ENCODE assay signal across 17 cellular contexts in genomic region chr2:218991674-218992168, GRCh38. TPM values are rescaled to one million over a fixed set of nuclear protein-coding genes. Genes with fewer than 3 reads are reported as not detected.
A peak's percentile ranks its signal among the peaks of the same experiment; 100 is the strongest.
DNase-seq lines count a peak whose midpoint lies in the region; ATAC-seq and TF ChIP-seq lines count a peak whose summit lies in the region.
"Had no signal": no experiment of that assay in that cellular context is flagged by ENCODE, and none has a peak within 500 bp of the region (broad histone marks: within the 10 kb centered on the region; RNA-seq: fewer than 3 reads in every experiment).

No MANE protein-coding gene starts in this region.

- peaks cover 100% of the 10 kb centered on the region for H3K27me3 ChIP-seq in GM23338 (ENCODE audit: insufficient read depth)
- H3K27me3 ChIP-seq in adipocyte (replicated peaks; ENCODE audit: control insufficient read depth, insufficient read depth, low read length): peaks cover 85% of the 10 kb centered on the region

- H3K4me3 Mint-ChIP-seq in GM23338: no peak overlapping the region
- H3K4me3 Mint-ChIP-seq in glutamatergic neuron (ENCODE audit: unreplicated experiment): no peak overlapping the region
- H3K4me3 Mint-ChIP-seq: activated naive CD8-positive, alpha-beta T cell had no signal

- H3K9me3 Mint-ChIP-seq in GM23338: no peaks in the 10 kb centered on the region; the same call in 2 of the 3 replicates
- peaks cover 4% of the 10 kb centered on the region for H3K9me3 Mint-ChIP-seq in glutamatergic neuron (ENCODE audit: unreplicated experiment)

- H2AFZ ChIP-seq in GM23338: no peak overlapping the region

- H3K27me3 Mint-ChIP-seq in GM23338 (ENCODE audit: insufficient read depth, low read depth, poor library complexity) (peaks cover 99% of the 10 kb centered on the region), glutamatergic neuron (ENCODE audit: unreplicated experiment) (peaks cover 43% of the 10 kb centered on the region)

- H3K36me3 ChIP-seq in GM23338 (ENCODE audit: insufficient read depth) (no peaks in the 10 kb centered on the region), adipocyte (ENCODE audit: control insufficient read depth, insufficient read depth, low read length, severe bottlenecking) (no peaks in the 10 kb centered on the region)

- no peaks in the 10 kb centered on the region for H3K9me3 ChIP-seq in adipocyte (ENCODE audit: control insufficient read depth, low read length)
- H3K9me3 ChIP-seq: psoas muscle had no signal

- H3K4me3 ChIP-seq in GM23338: no peak overlapping the region
- no peak overlapping the region for H3K4me3 ChIP-seq in adipocyte (ENCODE audit: low read length)
- H3K4me3 ChIP-seq: psoas muscle had no signal

- peaks cover 17% of the 10 kb centered on the region for H3K4me1 ChIP-seq in GM23338 (ENCODE audit: insufficient read depth)
- H3K4me1 ChIP-seq in adipocyte (ENCODE audit: control insufficient read depth, insufficient read depth, low read length): peaks cover 6% of the 10 kb centered on the region

- no peak overlapping the region for H3K9ac ChIP-seq in adipocyte (ENCODE audit: low read length)

- peak; percentile 35 for DNase-seq in A172 (ENCODE audit: low spot score)
- DNase-seq in GM23338 (ENCODE audit: low spot score): peak; percentile 45
- DNase-seq in adipocyte (ENCODE audit: low read depth): peak; percentile 45
- peak; percentile 46 for DNase-seq in glutamatergic neuron
- DNase-seq in NCI-H748 treated with DMSO at 0.1 percent for 48 hours (lab: John Stamatoyannopoulos, UW): no peak
- no peak for DNase-seq in DMS79 treated with DMSO at 0.1 percent for 48 hours (lab: John Stamatoyannopoulos, UW)
- DNase-seq: AML-193; GDM1; NCI-H2227 treated with DMSO at 0.1 percent for 48 hours; Right ventricle myocardium superior; stimulated activated CD4-positive, alpha-beta T cell treated with anti-CD3 and anti-CD28 coated beads, Interleukin-2, amount 100 ng/mL, for 48 hours; stimulated activated naive CD4-positive, alpha-beta T cell had no signal

- no peaks in the 10 kb centered on the region for H3K9me2 ChIP-seq in GM23338 (ENCODE audit: insufficient read depth)

- no peak overlapping the region for H3K27ac ChIP-seq in GM23338 (ENCODE audit: low read depth)
- H3K27ac ChIP-seq: psoas muscle had no signal

- H3K79me2 ChIP-seq in GM23338 (replicated peaks; ENCODE audit: insufficient read depth): no peaks in the 10 kb centered on the region

- ATAC-seq in GM23338: peak; percentile 7
- no peak for ATAC-seq in GM18505 (IDR thresholded peaks at IDR 0.05; ENCODE audit: unreplicated experiment)
- no peak for ATAC-seq in HG03108 (IDR thresholded peaks at IDR 0.05; ENCODE audit: unreplicated experiment)
- ATAC-seq: psoas muscle had no signal

- H3K27ac Mint-ChIP-seq in GM23338: no peak overlapping the region
- no peak overlapping the region for H3K27ac Mint-ChIP-seq in glutamatergic neuron (ENCODE audit: unreplicated experiment)
- H3K27ac Mint-ChIP-seq: activated naive CD8-positive, alpha-beta T cell had no signal

- peaks cover 15% of the 10 kb centered on the region; the same call in 1 of the 2 replicates for H4K20me1 ChIP-seq in GM23338 (replicated peaks; ENCODE audit: insufficient read depth)

- H3K36me3 Mint-ChIP-seq in GM23338 (ENCODE audit: low read depth) (no peaks in the 10 kb centered on the region), glutamatergic neuron (ENCODE audit: unreplicated experiment) (no peaks in the 10 kb centered on the region)
- H3K36me3 Mint-ChIP-seq: activated naive CD8-positive, alpha-beta T cell had no signal

- peaks cover 4% of the 10 kb centered on the region; the same call in 1 of the 2 replicates for H3F3A ChIP-seq in GM23338 (replicated peaks; ENCODE audit: low read depth)

- H3K4me1 Mint-ChIP-seq in GM23338 (peaks cover 3% of the 10 kb centered on the region; the same call in 2 of the 3 replicates), glutamatergic neuron (ENCODE audit: low read depth, unreplicated experiment) (no peaks in the 10 kb centered on the region)

- H3K4me2 ChIP-seq in GM23338: no peak overlapping the region

- TF ChIP-seq CTCF in GM23338 (conservative IDR thresholded peaks at IDR 0.05; ENCODE audit: low read depth in 2 of 2) (no peak), glutamatergic neuron (IDR thresholded peaks at IDR 0.05; ENCODE audit: partially characterized antibody, unreplicated experiment) (no peak)

- no peak for TF ChIP-seq POLR2A in GM18505 (IDR thresholded peaks at IDR 0.05; ENCODE audit: borderline replicate concordance, extremely low read depth, insufficient read depth, insufficient read length)

TF ChIP-seq in GM23338, 12 proteins besides CTCF, POLR2A, EP300 and RAD21:
- no peak for TF ChIP-seq CREB1 (CRISPR knock-in tag; IDR thresholded peaks at IDR 0.05; ENCODE audit: low read depth)
- peak; percentile 68 for TF ChIP-seq REST (IDR thresholded peaks at IDR 0.05; ENCODE audit: unreplicated experiment)
- peak; percentile 67 for TF ChIP-seq EZH2 (IDR thresholded peaks at IDR 0.05; ENCODE audit: low read depth, unreplicated experiment)

RNA-seq across cellular contexts. Expression of gene CRYBA2, which starts 1.5 kb away (rescaled TPM):
- total RNA-seq in A172 (2014; rRNA removed; shearing (Covaris generic)): not detected in 2 replicates
- not detected in 2 replicates for total RNA-seq in GM23338 (2014; rRNA removed; shearing (Covaris generic))
- polyA plus RNA-seq in GM23338 (2016; fragmentation: Nextera tagmentation; extraction: Ambion mirVana): not detected in 2 replicates
- 0.49 TPM for total RNA-seq in glutamatergic neuron (ENCODE audit: unreplicated experiment)
- total RNA-seq: dermis microvascular lymphatic vessel endothelial cell, psoas muscle, Right ventricle myocardium superior had no signal

RNA-seq across cellular contexts. Expression of gene FEV, which starts 6.7 kb away (rescaled TPM):
- total RNA-seq in A172 (2014; rRNA removed; shearing (Covaris generic)): not detected in 2 replicates
- not detected in 2 replicates for total RNA-seq in GM23338 (2014; rRNA removed; shearing (Covaris generic))
- polyA plus RNA-seq in GM23338 (2016; fragmentation: Nextera tagmentation; extraction: Ambion mirVana): not detected in 2 replicates
- total RNA-seq in glutamatergic neuron (ENCODE audit: unreplicated experiment): not detected
- total RNA-seq: dermis microvascular lymphatic vessel endothelial cell, psoas muscle, Right ventricle myocardium superior had no signal
- polyA plus RNA-seq: psoas muscle had no signal

RNA-seq across cellular contexts. Expression of gene CDK5R2, which starts 32.3 kb away (rescaled TPM):
- 0.03 and 0.57 TPM in 2 replicates for total RNA-seq in A172 (2014; rRNA removed; shearing (Covaris generic))
- total RNA-seq in GM23338 (2014; rRNA removed; shearing (Covaris generic)): 0.43 and 0.56 TPM in 2 replicates
- polyA plus RNA-seq in GM23338 (2016; fragmentation: Nextera tagmentation; extraction: Ambion mirVana): 0.19 TPM in 1 of 2 replicates, not detected in the other
- total RNA-seq in glutamatergic neuron (ENCODE audit: unreplicated experiment): 46.1 TPM
- total RNA-seq: dermis microvascular lymphatic vessel endothelial cell, psoas muscle, Right ventricle myocardium superior had no signal

RNA-seq across cellular contexts. Expression of gene CFAP65, which starts 49.6 kb away (rescaled TPM):
- total RNA-seq in A172 (2014; rRNA removed; shearing (Covaris generic)): 0.26 and 0.55 TPM in 2 replicates
- total RNA-seq in GM23338 (2014; rRNA removed; shearing (Covaris generic)): 0.23 and 0.38 TPM in 2 replicates
- polyA plus RNA-seq in GM23338 (2016; fragmentation: Nextera tagmentation; extraction: Ambion mirVana): 0.37 and 0.74 TPM in 2 replicates
- total RNA-seq in glutamatergic neuron (ENCODE audit: unreplicated experiment): 1.1 TPM
- total RNA-seq: dermis microvascular lymphatic vessel endothelial cell, psoas muscle, Right ventricle myocardium superior had no signal
- polyA plus RNA-seq: psoas muscle had no signal

Comparison
In these comparisons a context has a peak if more than half of its experiments do, and no peak if none do; other contexts are left out.
1. DNase-seq: peak in A172 (single experiment), GM23338 (single experiment), adipocyte (single experiment) and glutamatergic neuron (single experiment); none in NCI-H748 treated with DMSO at 0.1 percent for 48 hours (single experiment) and DMS79 treated with DMSO at 0.1 percent for 48 hours (single experiment).
2. RNA of gene CDK5R2, which starts 32.3 kb away (total RNA-seq): 46.1 TPM in glutamatergic neuron (single experiment); 0.43 to 0.56 TPM in GM23338 and 0.03 to 0.57 TPM in A172; every median in the first group is over 10 times any median in the second.